ENCODE assay signal across 28 cellular contexts in genomic region chr14:78698991-78699390, GRCh38.
"Had no signal": no experiment of that assay in that cellular context is flagged by ENCODE, and none has a peak within 500 bp of the region (broad histone marks: within the 10 kb centered on the region; RNA-seq: fewer than 3 reads in every experiment).

No MANE protein-coding gene starts in this region.

- ATAC-seq: stimulated activated effector memory CD8-positive, alpha-beta T cell treated with anti-CD3 and anti-CD28 coated beads, Interleukin-12 subunit alpha, Interleukin-12 subunit beta, amount 100 ng/mL, for 72 hours; stimulated activated memory B cell treated with anti-CD40 and anti-IgM and Interleukin-4, amounts not matched to agents 10 μg/mL and 1 μg/mL and 100 μg/mL, for 72 hours; stimulated activated naive B cell treated with anti-CD40 and anti-IgM and Interleukin-4, amounts not matched to agents 10 μg/mL and 1 μg/mL and 100 μg/mL, for 72 hours; stimulated activated naive CD8-positive, alpha-beta T cell treated with anti-CD3 and anti-CD28 coated beads, Interleukin-15, amount 100 ng/mL, for 72 hours; stimulated activated naive CD8-positive, alpha-beta T cell treated with anti-CD3 and anti-CD28 coated beads, Interleukin-15, Interleukin-2, amounts not matched to agents 100 U/mL and 50 U/mL, for 24 hours; upper lobe of right lung had no signal

- H3K4me3 Mint-ChIP-seq: stimulated activated effector memory CD8-positive, alpha-beta T cell treated with anti-CD3 and anti-CD28 coated beads, Interleukin-12 subunit alpha, Interleukin-12 subunit beta, amount 100 ng/mL, for 72 hours; stimulated activated memory B cell treated with anti-CD40 and anti-IgM and Interleukin-4, amounts not matched to agents 10 μg/mL and 1 μg/mL and 100 μg/mL, for 72 hours; stimulated activated naive B cell treated with anti-CD40 and anti-IgM and Interleukin-4, amounts not matched to agents 10 μg/mL and 1 μg/mL and 100 μg/mL, for 72 hours; stimulated activated naive CD8-positive, alpha-beta T cell treated with anti-CD3 and anti-CD28 coated beads, Interleukin-15, amount 100 ng/mL, for 72 hours; stimulated activated naive CD8-positive, alpha-beta T cell treated with anti-CD3 and anti-CD28 coated beads, Interleukin-15, Interleukin-2, amounts not matched to agents 100 ng/mL and 50 ng/mL, for 24 hours; type B pancreatic cell had no signal

- H3K27me3 ChIP-seq: suprapubic skin, testis, thyroid gland, tibial artery, tibial nerve, transverse colon, upper lobe of left lung, upper lobe of right lung, uterus, vagina had no signal

- H3K4me1 Mint-ChIP-seq: stimulated activated effector memory CD8-positive, alpha-beta T cell treated with anti-CD3 and anti-CD28 coated beads, Interleukin-12 subunit alpha, Interleukin-12 subunit beta, amount 100 ng/mL, for 72 hours; stimulated activated memory B cell treated with anti-CD40 and anti-IgM and Interleukin-4, amounts not matched to agents 10 μg/mL and 1 μg/mL and 100 μg/mL, for 72 hours; stimulated activated naive B cell treated with anti-CD40 and anti-IgM and Interleukin-4, amounts not matched to agents 10 μg/mL and 1 μg/mL and 100 μg/mL, for 72 hours; stimulated activated naive CD8-positive, alpha-beta T cell treated with anti-CD3 and anti-CD28 coated beads, Interleukin-15, amount 100 ng/mL, for 72 hours had no signal

- H3K36me3 ChIP-seq: stomach, suprapubic skin, thoracic aorta, thyroid gland, tibial artery, tibial nerve, transverse colon, upper lobe of left lung, upper lobe of right lung, uterus, vagina had no signal

- H3K27ac ChIP-seq: stomach, suprapubic skin, testis, thoracic aorta, thyroid gland, tibial artery, tibial nerve, transverse colon, upper lobe of left lung, upper lobe of right lung, uterus, vagina had no signal

- H3K27me3 Mint-ChIP-seq: stimulated activated memory B cell treated with anti-CD40 and anti-IgM and Interleukin-4, amounts not matched to agents 10 μg/mL and 1 μg/mL and 100 μg/mL, for 72 hours; stimulated activated naive CD8-positive, alpha-beta T cell treated with anti-CD3 and anti-CD28 coated beads, Interleukin-15, Interleukin-2, amounts not matched to agents 100 ng/mL and 50 ng/mL, for 24 hours had no signal

- H3K4me1 ChIP-seq: stomach, suprapubic skin, testis, thyroid gland, tibial nerve, transverse colon, upper lobe of left lung, upper lobe of right lung, uterus, vagina had no signal

- DNase-seq: stimulated activated CD4-positive, alpha-beta T cell treated with anti-CD3 and anti-CD28 coated beads, Interleukin-2, amount 100 ng/mL, for 48 hours; stimulated activated CD4-positive, alpha-beta T cell treated with anti-CD3 and anti-CD28 coated beads, Interleukin-4, amount 100 ng/mL, for 1 hour; stimulated activated CD4-positive, alpha-beta T cell treated with anti-CD3 and anti-CD28 coated beads, Interleukin-4, amount 100 ng/mL, for 24 hours; stimulated activated CD4-positive, alpha-beta T cell treated with anti-CD3 and anti-CD28 coated beads, Interleukin-4, amount 100 ng/mL, for 4 hours; stimulated activated CD8-positive, alpha-beta memory T cell treated with anti-CD3 and anti-CD28 coated beads, Interleukin-4, amount 100 ng/mL, for 48 hours; stimulated activated naive B cell treated with anti-CD40 and anti-IgM and Interleukin-4, amounts not matched to agents 10 μg/mL and 1 μg/mL and 100 μg/mL, for 72 hours; stimulated activated naive CD4-positive, alpha-beta T cell; stimulated activated naive CD4-positive, alpha-beta T cell treated with Interleukin-2 at 50 U/mL for 16 hours; stimulated activated naive CD8-positive, alpha-beta T cell treated with anti-CD3 and anti-CD28 coated beads, Interleukin-15, amount 100 ng/mL, for 72 hours; stimulated activated naive CD8-positive, alpha-beta T cell treated with anti-CD3 and anti-CD28 coated beads, Interleukin-15, Interleukin-2, amounts not matched to agents 100 U/mL and 50 U/mL, for 24 hours; stomach; substantia nigra; testis; thyroid gland; tibial artery; transverse colon; trophoblast cell; upper lobe of left lung; upper lobe of right lung; uterus had no signal

- H3K9me3 Mint-ChIP-seq: stimulated activated memory B cell treated with anti-CD40 and anti-IgM and Interleukin-4, amounts not matched to agents 10 μg/mL and 1 μg/mL and 100 μg/mL, for 72 hours; stimulated activated naive B cell treated with anti-CD40 and anti-IgM and Interleukin-4, amounts not matched to agents 10 μg/mL and 1 μg/mL and 100 μg/mL, for 72 hours; stimulated activated naive CD8-positive, alpha-beta T cell treated with anti-CD3 and anti-CD28 coated beads, Interleukin-15, amount 100 ng/mL, for 72 hours; stimulated activated naive CD8-positive, alpha-beta T cell treated with anti-CD3 and anti-CD28 coated beads, Interleukin-15, Interleukin-2, amounts not matched to agents 100 ng/mL and 50 ng/mL, for 24 hours; type B pancreatic cell had no signal

- H3K9me3 ChIP-seq: stomach, suprapubic skin, testis, thoracic aorta, thyroid gland, tibial artery, tibial nerve, transverse colon, upper lobe of left lung, upper lobe of right lung, uterus, vagina had no signal

- H3K27ac Mint-ChIP-seq: stimulated activated effector memory CD8-positive, alpha-beta T cell treated with anti-CD3 and anti-CD28 coated beads, Interleukin-12 subunit alpha, Interleukin-12 subunit beta, amount 100 ng/mL, for 72 hours; stimulated activated memory B cell treated with anti-CD40 and anti-IgM and Interleukin-4, amounts not matched to agents 10 μg/mL and 1 μg/mL and 100 μg/mL, for 72 hours; stimulated activated naive B cell treated with anti-CD40 and anti-IgM and Interleukin-4, amounts not matched to agents 10 μg/mL and 1 μg/mL and 100 μg/mL, for 72 hours; stimulated activated naive CD8-positive, alpha-beta T cell treated with anti-CD3 and anti-CD28 coated beads, Interleukin-15, amount 100 ng/mL, for 72 hours; stimulated activated naive CD8-positive, alpha-beta T cell treated with anti-CD3 and anti-CD28 coated beads, Interleukin-15, Interleukin-2, amounts not matched to agents 100 ng/mL and 50 ng/mL, for 24 hours; type B pancreatic cell had no signal

- H3K36me3 Mint-ChIP-seq: stimulated activated effector memory CD8-positive, alpha-beta T cell treated with anti-CD3 and anti-CD28 coated beads, Interleukin-12 subunit alpha, Interleukin-12 subunit beta, amount 100 ng/mL, for 72 hours; stimulated activated memory B cell treated with anti-CD40 and anti-IgM and Interleukin-4, amounts not matched to agents 10 μg/mL and 1 μg/mL and 100 μg/mL, for 72 hours; stimulated activated naive B cell treated with anti-CD40 and anti-IgM and Interleukin-4, amounts not matched to agents 10 μg/mL and 1 μg/mL and 100 μg/mL, for 72 hours; type B pancreatic cell had no signal

- H3K4me3 ChIP-seq: stomach, suprapubic skin, testis, thoracic aorta, thyroid gland, tibial artery, tibial nerve, transverse colon, upper lobe of left lung, upper lobe of right lung, uterus, vagina had no signal
